18 cellular contexts compared by ENCODE assay signal in genomic region chr5:180086816-180087426, GRCh38.
"Had no signal": no experiment of that assay in that cellular context is flagged by ENCODE, and none has a peak within 500 bp of the region (broad histone marks: within the 10 kb centered on the region; RNA-seq: fewer than 3 reads in every experiment).

No MANE protein-coding gene starts in this region.

- H3K9me3 Mint-ChIP-seq: activated naive CD4-positive, alpha-beta T cell treated with anti-CD3 and anti-CD28 coated beads, Interleukin-2, amount 50 U/mL, for 72 hours; naive B cell had no signal

- H3K9me3 ChIP-seq: esophagus muscularis mucosa, left lung, transverse colon had no signal

- H3K27ac Mint-ChIP-seq: activated naive CD4-positive, alpha-beta T cell treated with anti-CD3 and anti-CD28 coated beads, Interleukin-2, amount 50 U/mL, for 72 hours; naive B cell; progenitor cell of endocrine pancreas had no signal

- H3K36me3 Mint-ChIP-seq: activated naive CD4-positive, alpha-beta T cell treated with anti-CD3 and anti-CD28 coated beads, Interleukin-2, amount 50 U/mL, for 72 hours; naive B cell had no signal

- H3K27me3 ChIP-seq: cardiac muscle cell, dorsolateral prefrontal cortex, esophagus muscularis mucosa, hepatocyte, transverse colon had no signal

- ATAC-seq: activated naive CD4-positive, alpha-beta T cell treated with anti-CD3 and anti-CD28 coated beads, Interleukin-2, amount 50 U/mL, for 72 hours; left lung; right cardiac atrium had no signal

- H3K27ac ChIP-seq: cardiac muscle cell, esophagus muscularis mucosa, hepatocyte, left lung, transverse colon had no signal

- H3K4me3 ChIP-seq: cardiac muscle cell, esophagus muscularis mucosa, hepatocyte, left lung, transverse colon had no signal

- DNase-seq: activated CD4-positive, alpha-beta T cell treated with anti-CD3 and anti-CD28 coated beads for 1 hour; activated CD4-positive, alpha-beta T cell treated with anti-CD3 and anti-CD28 coated beads, Interleukin-2, amount 50 U/mL, for 4 hours; activated effector memory CD4-positive, alpha-beta T cell treated with Interleukin-2 at 50 U/mL for 16 hours; dorsolateral prefrontal cortex; left lung; mammary epithelial cell; naive B cell; right cardiac atrium; small intestine; stimulated activated CD4-positive, alpha-beta T cell treated with anti-CD3 and anti-CD28 coated beads, Interleukin-4, amount 100 ng/mL, for 24 hours; stimulated activated naive CD4-positive, alpha-beta T cell treated with Interleukin-2 at 50 U/mL for 16 hours; T-helper 9 cell; transverse colon had no signal

- H3K36me3 ChIP-seq: cardiac muscle cell, esophagus muscularis mucosa, left lung, transverse colon had no signal
